Comparison of ENCODE assay signal across 1 cellular context in the genomic region with DNA sequence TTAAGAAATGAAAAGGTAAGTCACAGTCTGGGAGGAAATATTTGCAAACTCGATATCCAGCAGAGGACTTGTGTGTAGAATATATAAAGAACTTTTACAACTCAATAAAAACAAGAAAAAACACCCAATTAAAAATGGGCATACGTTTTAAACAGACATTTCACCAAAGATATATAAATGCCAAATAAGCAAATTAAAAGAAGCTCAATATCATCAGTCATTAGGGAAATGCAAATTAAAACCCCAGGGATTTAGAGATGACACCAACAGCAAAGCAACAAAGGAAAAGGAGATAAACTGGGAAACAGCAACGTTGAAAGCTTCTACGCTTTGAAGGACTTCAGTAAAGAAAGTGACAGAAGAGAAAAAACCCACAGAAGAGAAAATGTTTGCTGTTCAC.
TF ChIP-seq lines count a peak whose summit lies in the region.

No MANE protein-coding gene starts in this region.

TF ChIP-seq in K562, 482 proteins besides CTCF, POLR2A, EP300 and RAD21 (continued from another document):
- TF ChIP-seq, protein P1, sequence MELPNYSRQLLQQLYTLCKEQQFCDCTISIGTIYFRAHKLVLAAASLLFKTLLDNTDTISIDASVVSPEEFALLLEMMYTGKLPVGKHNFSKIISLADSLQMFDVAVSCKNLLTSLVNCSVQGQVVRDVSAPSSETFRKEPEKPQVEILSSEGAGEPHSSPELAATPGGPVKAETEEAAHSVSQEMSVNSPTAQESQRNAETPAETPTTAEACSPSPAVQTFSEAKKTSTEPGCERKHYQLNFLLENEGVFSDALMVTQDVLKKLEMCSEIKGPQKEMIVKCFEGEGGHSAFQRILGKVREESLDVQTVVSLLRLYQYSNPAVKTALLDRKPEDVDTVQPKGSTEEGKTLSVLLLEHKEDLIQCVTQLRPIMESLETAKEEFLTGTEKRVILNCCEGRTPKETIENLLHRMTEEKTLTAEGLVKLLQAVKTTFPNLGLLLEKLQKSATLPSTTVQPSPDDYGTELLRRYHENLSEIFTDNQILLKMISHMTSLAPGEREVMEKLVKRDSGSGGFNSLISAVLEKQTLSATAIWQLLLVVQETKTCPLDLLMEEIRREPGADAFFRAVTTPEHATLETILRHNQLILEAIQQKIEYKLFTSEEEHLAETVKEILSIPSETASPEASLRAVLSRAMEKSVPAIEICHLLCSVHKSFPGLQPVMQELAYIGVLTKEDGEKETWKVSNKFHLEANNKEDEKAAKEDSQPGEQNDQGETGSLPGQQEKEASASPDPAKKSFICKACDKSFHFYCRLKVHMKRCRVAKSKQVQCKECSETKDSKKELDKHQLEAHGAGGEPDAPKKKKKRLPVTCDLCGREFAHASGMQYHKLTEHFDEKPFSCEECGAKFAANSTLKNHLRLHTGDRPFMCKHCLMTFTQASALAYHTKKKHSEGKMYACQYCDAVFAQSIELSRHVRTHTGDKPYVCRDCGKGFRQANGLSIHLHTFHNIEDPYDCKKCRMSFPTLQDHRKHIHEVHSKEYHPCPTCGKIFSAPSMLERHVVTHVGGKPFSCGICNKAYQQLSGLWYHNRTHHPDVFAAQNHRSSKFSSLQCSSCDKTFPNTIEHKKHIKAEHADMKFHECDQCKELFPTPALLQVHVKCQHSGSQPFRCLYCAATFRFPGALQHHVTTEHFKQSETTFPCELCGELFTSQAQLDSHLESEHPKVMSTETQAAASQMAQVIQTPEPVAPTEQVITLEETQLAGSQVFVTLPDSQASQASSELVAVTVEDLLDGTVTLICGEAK (IDR thresholded peaks at IDR 0.05) = no peak
- TF ChIP-seq, protein P1 (CRISPR knock-in tag; IDR thresholded peaks at IDR 0.05) = no peak
- TF ChIP-seq HMG20A (CRISPR knock-in tag; conservative IDR thresholded peaks at IDR 0.05) = no peak
- no peak for TF ChIP-seq ESRRB (CRISPR knock-in tag; IDR thresholded peaks at IDR 0.05; ENCODE audit: borderline replicate concordance)
- TF ChIP-seq MAFG (tag; conservative IDR thresholded peaks at IDR 0.05) = 0 out of 2 replicates have a peak, but pooled peaks have one; percentile 19
- TF ChIP-seq ZNF316 (IDR thresholded peaks at IDR 0.05) = peak; percentile 81
TF ChIP-seq in K562: peak in this region for 4.
